ENCODE assay signal across 9 cellular contexts in the genomic region with DNA sequence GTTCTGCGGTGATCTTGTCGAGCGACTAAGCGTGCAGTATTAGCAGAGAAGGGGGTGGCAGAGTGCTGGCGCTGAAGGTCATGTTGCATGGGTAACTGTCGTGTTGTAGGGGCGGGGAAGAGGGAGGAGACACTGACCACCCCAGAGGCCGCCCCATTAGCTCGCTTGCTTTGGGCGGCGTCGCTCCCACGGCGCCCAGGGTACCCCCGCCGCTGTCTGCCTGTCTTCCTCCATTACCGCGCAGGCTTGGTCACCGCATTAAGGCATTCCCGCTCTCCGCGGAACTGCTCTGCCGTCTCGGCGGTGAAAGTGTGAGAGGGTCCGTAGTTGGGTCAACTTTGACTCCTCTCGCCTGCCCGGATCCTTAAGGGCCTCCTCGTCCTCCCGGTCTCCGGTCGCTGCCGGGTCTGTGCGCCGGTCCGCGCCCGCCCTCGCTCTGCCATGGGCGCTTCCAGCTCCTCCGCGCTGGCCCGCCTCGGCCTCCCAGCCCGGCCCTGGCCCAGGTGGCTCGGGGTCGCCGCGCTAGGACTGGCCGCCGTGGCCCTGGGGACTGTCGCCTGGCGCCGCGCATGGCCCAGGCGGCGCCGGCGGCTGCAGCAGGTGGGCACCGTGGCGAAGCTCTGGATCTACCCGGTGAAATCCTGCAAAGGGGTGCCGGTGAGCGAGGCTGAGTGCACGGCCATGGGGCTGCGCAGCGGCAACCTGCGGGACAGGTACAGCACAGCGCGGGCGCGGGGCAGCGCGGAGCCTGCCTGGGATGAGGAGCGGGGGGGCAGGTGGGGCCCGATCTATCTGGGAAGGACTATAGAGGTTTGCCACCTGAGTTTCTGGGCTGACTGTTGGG. TPM values are rescaled to one million over a fixed set of nuclear protein-coding genes. Genes with fewer than 3 reads are reported as not detected.
DNase-seq lines count a peak whose midpoint lies in the region; ATAC-seq, FAIRE-seq and TF ChIP-seq lines count a peak whose summit lies in the region.
"Had no signal": no experiment of that assay in that cellular context is flagged by ENCODE, and none has a peak within 500 bp of the region (broad histone marks: within the 10 kb centered on the region; RNA-seq: fewer than 3 reads in every experiment).

Gene MTARC2, plus strand, starts transcription at position 232 of the 844 bp plus-strand sequence. Its CDS starts 210 bp downstream, at position 442.

- peak; percentile 55 for FAIRE-seq in HepG2 (lab: Jason Lieb, UNC)
- FAIRE-seq: islet of Langerhans had no signal

- H3K27me3 ChIP-seq in HepG2 (ENCODE audit: control insufficient read depth in 1 of 2, insufficient read depth in 2 of 2, low read length in 2 of 2) = peaks cover 0 to 16% of the 10 kb centered on the region in 2 experiments; a peak in 3 of 5 replicates

- H2AFZ ChIP-seq in HepG2 (ENCODE audit: low read length) = peak within 1 kb of the TSS; percentile 83

- WGBS in HepG2 (ENCODE audit: low lambda C conversion rate) = 0% methylated on average over 13 of the region's 76 CpGs

- TF ChIP-seq RAD21 in HepG2 (CRISPR knock-in tag; IDR thresholded peaks at IDR 0.05) = no peak

- H3K27ac ChIP-seq in HepG2 (ENCODE audit: extremely low read length, insufficient read depth, low read length) = peak within 1 kb of the TSS; percentile 68

- TF ChIP-seq EP300 in HepG2 (IDR thresholded peaks at IDR 0.05; ENCODE audit: low read depth in 2 of 2, low read length in 2 of 2) (peak in 1 of 2 experiments; percentile 27; a peak in 1 of 4 replicates), HepG2 (CRISPR knock-in tag; IDR thresholded peaks at IDR 0.05; ENCODE audit: borderline replicate concordance) (0 out of 2 replicates have a peak, but pooled peaks have one; percentile 17)

- POLR2A ChIA-PET in HepG2 (lab: Yijun Ruan, JAX) = interaction anchor here (0.6 to 4.5 kb wide), 13 partner anchors 10 to 659 kb away, joined by 3 to 59 read pairs (median 4); partner anchors contain the start of genes BPNT1 and MTARC1

- no peaks in the 10 kb centered on the region for H3K9me3 ChIP-seq in HepG2 (ENCODE audit: low read length)

- no TSS peak for BruUV-seq in HepG2 (replicated peaks; lab: Mats Ljungman, UMichigan)

- CTCF ChIA-PET in HepG2 (lab: Yijun Ruan, JAX; ENCODE audit: low intra/inter-chr PET ratio, low total read pairs) = interaction anchor here (1.4 kb wide), 1 partner anchor 15 kb away, joined by 5 read pairs; no protein-coding TSS in a partner anchor

- peak within 1 kb of the TSS; percentile 95 for H3K4me2 ChIP-seq in HepG2 (ENCODE audit: low read depth, low read length)

- peaks cover 57% of the 10 kb centered on the region for H3K4me1 ChIP-seq in HepG2 (ENCODE audit: insufficient read depth, low read length)

- ATAC-seq in GM19468 (IDR thresholded peaks at IDR 0.05; ENCODE audit: extremely low read depth, unreplicated experiment) (peak; percentile 91), HepG2 (peak; percentile 93)
- ATAC-seq in stimulated activated naive CD8-positive, alpha-beta T cell treated with anti-CD3 and anti-CD28 coated beads, Interleukin-15, Interleukin-2, amounts not matched to agents 100 U/mL and 50 U/mL, for 24 hours = peak; percentile 48

- TF ChIP-seq CTCF in HepG2 (CRISPR knock-in tag; IDR thresholded peaks at IDR 0.05) = peak; percentile 3; the same call in 1 of the 2 replicates

- DNase-seq in EL (peak; percentile 83), HK-2 (ENCODE audit: unreplicated experiment) (peak; percentile 82), RPMI7951 (ENCODE audit: low read depth) (peak; percentile 81), ecto neural progenitor cell (ENCODE audit: low spot score) (peak; percentile 75), HepG2 (ENCODE audit: low spot score) (peak; percentile 83), H4 (ENCODE audit: low spot score) (no peak)
- peak; percentile 9 for DNase-seq in stimulated activated naive CD8-positive, alpha-beta T cell treated with anti-CD3 and anti-CD28 coated beads, Interleukin-15, Interleukin-2, amounts not matched to agents 100 U/mL and 50 U/mL, for 24 hours

- H3K79me2 ChIP-seq in HepG2 (ENCODE audit: insufficient read depth, low read length) = peaks cover 23% of the 10 kb centered on the region

- intact Hi-C loops in HepG2 (cut with micrococcal nuclease; ENCODE audit: unreplicated experiment) = loop anchor here (1.0 to 2.0 kb wide), 3 partner anchors 15 to 58 kb away; partner anchors contain the start of gene C1orf115

- peak within 1 kb of the TSS; percentile 76 for H3K9ac ChIP-seq in HepG2 (ENCODE audit: insufficient read depth, low read depth, low read length)

- H4K20me1 ChIP-seq in HepG2 (ENCODE audit: insufficient read depth, low read length) = no peaks in the 10 kb centered on the region

- no peaks in the 10 kb centered on the region for H3K36me3 ChIP-seq in HepG2 (replicated peaks in 1 of 2; ENCODE audit: control insufficient read depth in 1 of 2, insufficient read depth in 2 of 2, low read length in 2 of 2)

- TF ChIP-seq POLR2A in HepG2 (IDR thresholded peaks at IDR 0.05; ENCODE audit: insufficient read depth in 1 of 2, low read depth in 2 of 2, low read length in 2 of 2) = peak; percentile 80 to 89

- H3K4me3 ChIP-seq in HepG2 (replicated peaks in 1 of 3; ENCODE audit: insufficient read depth in 1 of 3, low read depth in 2 of 3, low read length in 3 of 3) = peak within 1 kb of the TSS; percentile 65 to 87 (median 79)

- in situ Hi-C loops in HepG2 (cut with HindIII; ENCODE audit: extremely low pct_ligation_motif_present, low pct_unique_long_range_greater_than_20kb) = no loop called here

TF ChIP-seq in HepG2, 621 proteins besides CTCF, POLR2A, EP300 and RAD21 (continues in another document):
- TF ChIP-seq ZNF598 (CRISPR knock-in tag; IDR thresholded peaks at IDR 0.05; ENCODE audit: borderline replicate concordance) (0 out of 2 replicates have a peak, but pooled peaks have one; percentile 64), PCBP1 (IDR thresholded peaks at IDR 0.05; ENCODE audit: borderline replicate concordance, low read depth, low read length) (no peak), ZKSCAN1 (IDR thresholded peaks at IDR 0.05; ENCODE audit: low read length) (no peak), NKX3-1 (CRISPR knock-in tag; IDR thresholded peaks at IDR 0.05) (no peak), ZBTB26 (CRISPR knock-in tag; IDR thresholded peaks at IDR 0.05; ENCODE audit: borderline replicate concordance) (no peak), HNRNPL (IDR thresholded peaks at IDR 0.05; ENCODE audit: low read depth, low read length) (peak; percentile 63; the same call in 1 of the 2 replicates), GATAD2A (CRISPR knock-in tag; IDR thresholded peaks at IDR 0.05) (peak; percentile 85)
- TF ChIP-seq, protein P1, sequence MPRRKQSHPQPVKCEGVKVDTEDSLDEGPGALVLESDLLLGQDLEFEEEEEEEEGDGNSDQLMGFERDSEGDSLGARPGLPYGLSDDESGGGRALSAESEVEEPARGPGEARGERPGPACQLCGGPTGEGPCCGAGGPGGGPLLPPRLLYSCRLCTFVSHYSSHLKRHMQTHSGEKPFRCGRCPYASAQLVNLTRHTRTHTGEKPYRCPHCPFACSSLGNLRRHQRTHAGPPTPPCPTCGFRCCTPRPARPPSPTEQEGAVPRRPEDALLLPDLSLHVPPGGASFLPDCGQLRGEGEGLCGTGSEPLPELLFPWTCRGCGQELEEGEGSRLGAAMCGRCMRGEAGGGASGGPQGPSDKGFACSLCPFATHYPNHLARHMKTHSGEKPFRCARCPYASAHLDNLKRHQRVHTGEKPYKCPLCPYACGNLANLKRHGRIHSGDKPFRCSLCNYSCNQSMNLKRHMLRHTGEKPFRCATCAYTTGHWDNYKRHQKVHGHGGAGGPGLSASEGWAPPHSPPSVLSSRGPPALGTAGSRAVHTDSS (CRISPR knock-in tag; conservative IDR thresholded peaks at IDR 0.05) = no peak

RNA-seq across cellular contexts. Expression of gene MTARC2, which starts in this region (rescaled TPM):
- total RNA-seq in RPMI7951 (2014; rRNA removed; shearing (Covaris generic)) = 1.1 and 2.4 TPM in 2 replicates
- 4.7 and 10.1 TPM in 2 replicates for total RNA-seq in HepG2 (2016; rRNA removed; fragmentation: Illumina TruSeq; extraction: Trizol)
- total RNA-seq in HepG2 (2016; cell fraction: cytosol; rRNA removed; fragmentation: Illumina TruSeq; extraction: Trizol; ENCODE audit: low read depth) = 3.8 and 5.3 TPM in 2 replicates
- total RNA-seq in HepG2 (2016; cell fraction: insoluble cytoplasmic fraction; rRNA removed; fragmentation: Illumina TruSeq; extraction: Trizol) = 5.8 and 12.4 TPM in 2 replicates
- total RNA-seq in HepG2 (2016; cell fraction: membrane; rRNA removed; fragmentation: Illumina TruSeq; extraction: Trizol) = 3.3 and 3.6 TPM in 2 replicates
- 12.5 and 15.1 TPM in 2 replicates for total RNA-seq in HepG2 (2016; cell fraction: nucleus; rRNA removed; fragmentation: Illumina TruSeq; extraction: Trizol)
- 8.5 and 13.6 TPM in 2 replicates for polyA plus RNA-seq in HepG2 (2011; rRNA removed)
- 4.1 and 4.6 TPM in 2 replicates for polyA plus RNA-seq in HepG2 (2011; cell fraction: cytosol; rRNA removed)
- 31.2 and 40.2 TPM in 2 replicates for polyA plus RNA-seq in HepG2 (2011; cell fraction: nucleus; rRNA removed)
- polyA plus RNA-seq in HepG2 (2012) = 7.1 and 10.6 TPM in 2 replicates
- polyA plus RNA-seq in HepG2 (2016; cell fraction: cytosol; fragmentation: Illumina TruSeq; extraction: Trizol; ENCODE audit: low read depth) = 0.75 and 1.5 TPM in 2 replicates
- 5.2 and 6.9 TPM in 2 replicates for polyA plus RNA-seq in HepG2 (2016; cell fraction: insoluble cytoplasmic fraction; fragmentation: Illumina TruSeq; extraction: Trizol; ENCODE audit: low read depth)
- 1.3 and 2.5 TPM in 2 replicates for polyA plus RNA-seq in HepG2 (2016; cell fraction: membrane; fragmentation: Illumina TruSeq; extraction: Trizol; ENCODE audit: low read depth)
- polyA plus RNA-seq in HepG2 (2016; cell fraction: nucleus; fragmentation: Illumina TruSeq; extraction: Trizol; ENCODE audit: insufficient read depth, low read depth) = 31.0 and 32.3 TPM in 2 replicates
- polyA minus RNA-seq in HepG2 (2011; rRNA and poly(A)+ RNA removed; ENCODE audit: low replicate concordance) = 11.1 and 13.8 TPM in 2 replicates
- 4.9 and 5.2 TPM in 2 replicates for polyA minus RNA-seq in HepG2 (2011; cell fraction: cytosol; rRNA and poly(A)+ RNA removed)
- 15.8 and 19.9 TPM in 2 replicates for polyA minus RNA-seq in HepG2 (2011; cell fraction: nucleus; rRNA and poly(A)+ RNA removed)
- 0.41 TPM in 1 of 2 replicates, not detected in the other for total RNA-seq in H4 (2014; rRNA removed; shearing (Covaris generic))
